ENCODE assay signal across 1 cellular context in genomic region chr4:98682719-98683118, GRCh38.
A peak's percentile ranks its signal among the peaks of the same experiment; 100 is the strongest.
TF ChIP-seq lines count a peak whose summit lies in the region.

No MANE protein-coding gene starts in this region.

TF ChIP-seq in K562, 482 proteins besides CTCF, POLR2A, EP300 and RAD21 (continued from another document and continues in another):
- TF ChIP-seq, protein P1, sequence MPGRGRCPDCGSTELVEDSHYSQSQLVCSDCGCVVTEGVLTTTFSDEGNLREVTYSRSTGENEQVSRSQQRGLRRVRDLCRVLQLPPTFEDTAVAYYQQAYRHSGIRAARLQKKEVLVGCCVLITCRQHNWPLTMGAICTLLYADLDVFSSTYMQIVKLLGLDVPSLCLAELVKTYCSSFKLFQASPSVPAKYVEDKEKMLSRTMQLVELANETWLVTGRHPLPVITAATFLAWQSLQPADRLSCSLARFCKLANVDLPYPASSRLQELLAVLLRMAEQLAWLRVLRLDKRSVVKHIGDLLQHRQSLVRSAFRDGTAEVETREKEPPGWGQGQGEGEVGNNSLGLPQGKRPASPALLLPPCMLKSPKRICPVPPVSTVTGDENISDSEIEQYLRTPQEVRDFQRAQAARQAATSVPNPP (IDR thresholded peaks at IDR 0.05; ENCODE audit: borderline replicate concordance, insufficient read depth, insufficient read length), result no peak
- TF ChIP-seq E2F8 (IDR thresholded peaks at IDR 0.05; ENCODE audit: low read depth, partially characterized antibody) (no peak), BACH1 (tag; IDR thresholded peaks at IDR 0.05) (no peak), PHF21A (IDR thresholded peaks at IDR 0.05; ENCODE audit: borderline replicate concordance, low read depth) (no peak), CXXC5 (CRISPR knock-in tag; IDR thresholded peaks at IDR 0.05) (peak; percentile 26; the same call in 1 of the 2 replicates), ETS1 (conservative IDR thresholded peaks at IDR 0.05; ENCODE audit: control insufficient read depth, low read depth, low read length) (no peak), ZNF324 (CRISPR knock-in tag; IDR thresholded peaks at IDR 0.05) (no peak), BRF1 (IDR thresholded peaks at IDR 0.05; ENCODE audit: borderline replicate concordance, extremely low read depth, insufficient read length) (no peak), ZNF778 (CRISPR knock-in tag; IDR thresholded peaks at IDR 0.05) (no peak), CBX8 (IDR thresholded peaks at IDR 0.05; ENCODE audit: borderline replicate concordance, extremely low read depth, low read depth, low read length, poor library complexity, severe bottlenecking) (no peak), SMC3 (conservative IDR thresholded peaks at IDR 0.05; ENCODE audit: insufficient read depth, low read depth, low read length) (no peak), ZNF354B (CRISPR knock-in tag; IDR thresholded peaks at IDR 0.05) (no peak), BCL6 (CRISPR knock-in tag; IDR thresholded peaks at IDR 0.05) (no peak), ZNF551 (CRISPR knock-in tag; IDR thresholded peaks at IDR 0.05) (no peak), ZNF780A (CRISPR knock-in tag; IDR thresholded peaks at IDR 0.05) (no peak), FOSL1 (tag; conservative IDR thresholded peaks at IDR 0.05) (peak; percentile 41; the same call in 1 of the 2 replicates), ZFX (CRISPR knock-in tag; IDR thresholded peaks at IDR 0.05) (no peak), ZFP30 (CRISPR knock-in tag; IDR thresholded peaks at IDR 0.05; ENCODE audit: borderline replicate concordance) (no peak), ZBTB7A (IDR thresholded peaks at IDR 0.05; ENCODE audit: borderline replicate concordance, control insufficient read depth, low read depth, low read length) (no peak), JUNB (CRISPR knock-in tag; conservative IDR thresholded peaks at IDR 0.05) (no peak), CLOCK (CRISPR knock-in tag; IDR thresholded peaks at IDR 0.05; ENCODE audit: borderline replicate concordance) (no peak), DIDO1 (tag; IDR thresholded peaks at IDR 0.05; ENCODE audit: low read depth) (no peak), ZNF384 (IDR thresholded peaks at IDR 0.05; ENCODE audit: low read depth, low read length) (no peak), MCM3 (IDR thresholded peaks at IDR 0.05) (no peak), FOXA1 (IDR thresholded peaks at IDR 0.05; ENCODE audit: borderline replicate concordance) (no peak), MIER1 (IDR thresholded peaks at IDR 0.05; ENCODE audit: low read depth) (no peak), TRIM28 (IDR thresholded peaks at IDR 0.05) (no peak), PKNOX1 (IDR thresholded peaks at IDR 0.05) (no peak), XRCC4 (IDR thresholded peaks at IDR 0.05; ENCODE audit: extremely low read depth, insufficient read depth, insufficient read length) (no peak), CHD2 (IDR thresholded peaks at IDR 0.05; ENCODE audit: low read depth, low read length) (no peak), THRAP3 (IDR thresholded peaks at IDR 0.05; ENCODE audit: borderline replicate concordance) (no peak), DACH1 (IDR thresholded peaks at IDR 0.05; ENCODE audit: partially characterized antibody) (no peak), MAFG (tag; conservative IDR thresholded peaks at IDR 0.05) (no peak)
- TF ChIP-seq, protein P2, sequence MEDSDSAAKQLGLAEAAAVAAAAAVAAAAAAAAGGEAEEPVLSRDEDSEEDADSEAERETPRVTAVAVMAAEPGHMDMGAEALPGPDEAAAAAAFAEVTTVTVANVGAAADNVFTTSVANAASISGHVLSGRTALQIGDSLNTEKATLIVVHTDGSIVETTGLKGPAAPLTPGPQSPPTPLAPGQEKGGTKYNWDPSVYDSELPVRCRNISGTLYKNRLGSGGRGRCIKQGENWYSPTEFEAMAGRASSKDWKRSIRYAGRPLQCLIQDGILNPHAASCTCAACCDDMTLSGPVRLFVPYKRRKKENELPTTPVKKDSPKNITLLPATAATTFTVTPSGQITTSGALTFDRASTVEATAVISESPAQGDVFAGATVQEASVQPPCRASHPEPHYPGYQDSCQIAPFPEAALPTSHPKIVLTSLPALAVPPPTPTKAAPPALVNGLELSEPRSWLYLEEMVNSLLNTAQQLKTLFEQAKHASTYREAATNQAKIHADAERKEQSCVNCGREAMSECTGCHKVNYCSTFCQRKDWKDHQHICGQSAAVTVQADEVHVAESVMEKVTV (CRISPR knock-in tag; IDR thresholded peaks at IDR 0.05), result no peak
- TF ChIP-seq, protein P3, sequence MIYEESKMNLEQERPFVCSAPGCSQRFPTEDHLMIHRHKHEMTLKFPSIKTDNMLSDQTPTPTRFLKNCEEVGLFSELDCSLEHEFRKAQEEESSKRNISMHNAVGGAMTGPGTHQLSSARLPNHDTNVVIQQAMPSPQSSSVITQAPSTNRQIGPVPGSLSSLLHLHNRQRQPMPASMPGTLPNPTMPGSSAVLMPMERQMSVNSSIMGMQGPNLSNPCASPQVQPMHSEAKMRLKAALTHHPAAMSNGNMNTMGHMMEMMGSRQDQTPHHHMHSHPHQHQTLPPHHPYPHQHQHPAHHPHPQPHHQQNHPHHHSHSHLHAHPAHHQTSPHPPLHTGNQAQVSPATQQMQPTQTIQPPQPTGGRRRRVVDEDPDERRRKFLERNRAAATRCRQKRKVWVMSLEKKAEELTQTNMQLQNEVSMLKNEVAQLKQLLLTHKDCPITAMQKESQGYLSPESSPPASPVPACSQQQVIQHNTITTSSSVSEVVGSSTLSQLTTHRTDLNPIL (CRISPR knock-in tag; IDR thresholded peaks at IDR 0.05), result no peak
- TF ChIP-seq, protein P4, sequence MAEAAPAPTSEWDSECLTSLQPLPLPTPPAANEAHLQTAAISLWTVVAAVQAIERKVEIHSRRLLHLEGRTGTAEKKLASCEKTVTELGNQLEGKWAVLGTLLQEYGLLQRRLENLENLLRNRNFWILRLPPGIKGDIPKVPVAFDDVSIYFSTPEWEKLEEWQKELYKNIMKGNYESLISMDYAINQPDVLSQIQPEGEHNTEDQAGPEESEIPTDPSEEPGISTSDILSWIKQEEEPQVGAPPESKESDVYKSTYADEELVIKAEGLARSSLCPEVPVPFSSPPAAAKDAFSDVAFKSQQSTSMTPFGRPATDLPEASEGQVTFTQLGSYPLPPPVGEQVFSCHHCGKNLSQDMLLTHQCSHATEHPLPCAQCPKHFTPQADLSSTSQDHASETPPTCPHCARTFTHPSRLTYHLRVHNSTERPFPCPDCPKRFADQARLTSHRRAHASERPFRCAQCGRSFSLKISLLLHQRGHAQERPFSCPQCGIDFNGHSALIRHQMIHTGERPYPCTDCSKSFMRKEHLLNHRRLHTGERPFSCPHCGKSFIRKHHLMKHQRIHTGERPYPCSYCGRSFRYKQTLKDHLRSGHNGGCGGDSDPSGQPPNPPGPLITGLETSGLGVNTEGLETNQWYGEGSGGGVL (CRISPR knock-in tag; IDR thresholded peaks at IDR 0.05), result no peak
- TF ChIP-seq, protein P5, sequence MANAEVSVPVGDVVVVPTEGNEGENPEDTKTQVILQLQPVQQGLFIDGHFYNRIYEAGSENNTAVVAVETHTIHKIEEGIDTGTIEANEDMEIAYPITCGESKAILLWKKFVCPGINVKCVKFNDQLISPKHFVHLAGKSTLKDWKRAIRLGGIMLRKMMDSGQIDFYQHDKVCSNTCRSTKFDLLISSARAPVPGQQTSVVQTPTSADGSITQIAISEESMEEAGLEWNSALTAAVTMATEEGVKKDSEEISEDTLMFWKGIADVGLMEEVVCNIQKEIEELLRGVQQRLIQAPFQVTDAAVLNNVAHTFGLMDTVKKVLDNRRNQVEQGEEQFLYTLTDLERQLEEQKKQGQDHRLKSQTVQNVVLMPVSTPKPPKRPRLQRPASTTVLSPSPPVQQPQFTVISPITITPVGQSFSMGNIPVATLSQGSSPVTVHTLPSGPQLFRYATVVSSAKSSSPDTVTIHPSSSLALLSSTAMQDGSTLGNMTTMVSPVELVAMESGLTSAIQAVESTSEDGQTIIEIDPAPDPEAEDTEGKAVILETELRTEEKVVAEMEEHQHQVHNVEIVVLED (CRISPR knock-in tag; IDR thresholded peaks at IDR 0.05), result no peak
- TF ChIP-seq, protein P6, sequence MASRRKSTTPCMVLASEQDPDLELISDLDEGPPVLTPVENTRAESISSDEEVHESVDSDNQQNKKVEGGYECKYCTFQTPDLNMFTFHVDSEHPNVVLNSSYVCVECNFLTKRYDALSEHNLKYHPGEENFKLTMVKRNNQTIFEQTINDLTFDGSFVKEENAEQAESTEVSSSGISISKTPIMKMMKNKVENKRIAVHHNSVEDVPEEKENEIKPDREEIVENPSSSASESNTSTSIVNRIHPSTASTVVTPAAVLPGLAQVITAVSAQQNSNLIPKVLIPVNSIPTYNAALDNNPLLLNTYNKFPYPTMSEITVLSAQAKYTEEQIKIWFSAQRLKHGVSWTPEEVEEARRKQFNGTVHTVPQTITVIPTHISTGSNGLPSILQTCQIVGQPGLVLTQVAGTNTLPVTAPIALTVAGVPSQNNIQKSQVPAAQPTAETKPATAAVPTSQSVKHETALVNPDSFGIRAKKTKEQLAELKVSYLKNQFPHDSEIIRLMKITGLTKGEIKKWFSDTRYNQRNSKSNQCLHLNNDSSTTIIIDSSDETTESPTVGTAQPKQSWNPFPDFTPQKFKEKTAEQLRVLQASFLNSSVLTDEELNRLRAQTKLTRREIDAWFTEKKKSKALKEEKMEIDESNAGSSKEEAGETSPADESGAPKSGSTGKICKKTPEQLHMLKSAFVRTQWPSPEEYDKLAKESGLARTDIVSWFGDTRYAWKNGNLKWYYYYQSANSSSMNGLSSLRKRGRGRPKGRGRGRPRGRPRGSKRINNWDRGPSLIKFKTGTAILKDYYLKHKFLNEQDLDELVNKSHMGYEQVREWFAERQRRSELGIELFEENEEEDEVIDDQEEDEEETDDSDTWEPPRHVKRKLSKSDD (conservative IDR thresholded peaks at IDR 0.05; ENCODE audit: low read length), result no peak
- TF ChIP-seq, protein P7, sequence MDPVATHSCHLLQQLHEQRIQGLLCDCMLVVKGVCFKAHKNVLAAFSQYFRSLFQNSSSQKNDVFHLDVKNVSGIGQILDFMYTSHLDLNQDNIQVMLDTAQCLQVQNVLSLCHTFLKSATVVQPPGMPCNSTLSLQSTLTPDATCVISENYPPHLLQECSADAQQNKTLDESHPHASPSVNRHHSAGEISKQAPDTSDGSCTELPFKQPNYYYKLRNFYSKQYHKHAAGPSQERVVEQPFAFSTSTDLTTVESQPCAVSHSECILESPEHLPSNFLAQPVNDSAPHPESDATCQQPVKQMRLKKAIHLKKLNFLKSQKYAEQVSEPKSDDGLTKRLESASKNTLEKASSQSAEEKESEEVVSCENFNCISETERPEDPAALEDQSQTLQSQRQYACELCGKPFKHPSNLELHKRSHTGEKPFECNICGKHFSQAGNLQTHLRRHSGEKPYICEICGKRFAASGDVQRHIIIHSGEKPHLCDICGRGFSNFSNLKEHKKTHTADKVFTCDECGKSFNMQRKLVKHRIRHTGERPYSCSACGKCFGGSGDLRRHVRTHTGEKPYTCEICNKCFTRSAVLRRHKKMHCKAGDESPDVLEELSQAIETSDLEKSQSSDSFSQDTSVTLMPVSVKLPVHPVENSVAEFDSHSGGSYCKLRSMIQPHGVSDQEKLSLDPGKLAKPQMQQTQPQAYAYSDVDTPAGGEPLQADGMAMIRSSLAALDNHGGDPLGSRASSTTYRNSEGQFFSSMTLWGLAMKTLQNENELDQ (CRISPR knock-in tag; IDR thresholded peaks at IDR 0.05; ENCODE audit: borderline replicate concordance), result no peak
